ENCODE assay signal across 22 cellular contexts in the genomic region with DNA sequence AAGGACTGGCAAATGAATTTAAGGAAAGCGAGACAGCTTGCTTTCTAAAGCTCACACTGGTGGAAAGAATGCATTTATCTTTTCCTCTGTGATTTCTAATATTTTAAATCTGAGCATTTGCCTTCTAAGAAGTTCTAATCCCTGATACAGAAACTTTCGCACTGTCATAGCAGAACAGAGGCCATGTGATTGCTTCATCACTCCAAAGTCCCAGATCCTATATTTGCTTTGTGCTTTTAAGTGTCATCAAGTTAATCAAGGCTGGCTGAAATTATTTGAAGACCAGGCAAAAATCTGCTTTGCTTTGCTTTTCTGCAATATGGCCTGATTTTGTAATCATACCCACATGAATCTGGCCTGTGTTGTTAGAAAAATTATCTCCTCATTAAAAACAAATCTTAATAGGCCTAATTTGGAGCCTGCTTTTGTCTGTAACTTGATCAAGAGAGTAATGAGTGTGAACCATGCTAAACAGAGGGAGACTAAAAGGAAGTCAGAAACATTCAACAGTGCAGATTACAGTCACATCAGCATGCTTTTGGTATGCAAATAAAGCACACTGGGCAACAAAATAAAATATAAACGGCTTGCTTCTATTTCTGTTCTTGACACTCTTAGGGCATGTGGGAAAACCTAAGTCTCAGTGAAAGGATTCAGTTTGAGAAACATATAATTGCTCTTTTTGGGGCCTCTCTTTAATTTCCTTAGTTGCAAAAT.
DNase-seq lines count a peak whose midpoint lies in the region; ATAC-seq, FAIRE-seq and TF ChIP-seq lines count a peak whose summit lies in the region.
"Had no signal": no experiment of that assay in that cellular context is flagged by ENCODE, and none has a peak within 500 bp of the region (broad histone marks: within the 10 kb centered on the region; RNA-seq: fewer than 3 reads in every experiment).

No MANE protein-coding gene starts in this region.

- H4K91ac ChIP-seq in neuronal stem cell (ENCODE audit: low read depth, low read length, poor library complexity), result no peak overlapping the region

- H3K14ac ChIP-seq in neuronal stem cell (ENCODE audit: low read length), result no peak overlapping the region

- no peaks in the 10 kb centered on the region; the same call in 1 of the 2 replicates for H3K9me3 ChIP-seq in SK-N-SH
- H3K9me3 ChIP-seq in right lobe of liver, result no peaks in the 10 kb centered on the region
- H3K9me3 ChIP-seq in neuronal stem cell (replicated peaks in 1 of 2; ENCODE audit: control insufficient read depth in 2 of 2, insufficient read depth in 1 of 2, low read depth in 1 of 2, low read length in 2 of 2), result no peaks in the 10 kb centered on the region
- H3K9me3 ChIP-seq: BE2C had no signal

- no peak overlapping the region for H2BK15ac ChIP-seq in neuronal stem cell (ENCODE audit: low read length)

- no peak overlapping the region for H3K23ac ChIP-seq in neuronal stem cell (ENCODE audit: low read depth, low read length, poor library complexity)

- H3K18ac ChIP-seq in neuronal stem cell (ENCODE audit: low read length), result no peak overlapping the region

- no peak for DNase-seq in SK-N-SH
- DNase-seq in right lobe of liver, result no peak
- DNase-seq in neuronal stem cell (ENCODE audit: low spot score), result no peak
- no peak for DNase-seq in activated CD4-positive, alpha-beta T cell treated with anti-CD3 and anti-CD28 coated beads for 48 hours
- DNase-seq in stimulated activated CD4-positive, alpha-beta T cell treated with anti-CD3 and anti-CD28 coated beads, Interleukin-2, amount 100 ng/mL, for 24 hours, result no peak
- DNase-seq: 8988T; BE2C; CD8-positive, alpha-beta memory T cell; DND-41; HFFc6; KBM-7; NCI-H146; NCI-H2081; NCI-H510A; NCI-H774; PC-9 had no signal

- no peak overlapping the region for H3K9ac ChIP-seq in SK-N-SH
- no peak overlapping the region for H3K9ac ChIP-seq in neuronal stem cell (ENCODE audit: low read depth, low read length, poor library complexity)

- TF ChIP-seq RAD21 in SK-N-SH (IDR thresholded peaks at IDR 0.05; ENCODE audit: low read length), result no peak

- no peaks in the 10 kb centered on the region for H3K27me3 ChIP-seq in SK-N-SH (ENCODE audit: insufficient read depth)
- no peaks in the 10 kb centered on the region for H3K27me3 ChIP-seq in right lobe of liver
- no peaks in the 10 kb centered on the region for H3K27me3 ChIP-seq in neuronal stem cell (ENCODE audit: control insufficient read depth in 3 of 3, insufficient read depth in 3 of 3, low read depth in 1 of 3, low read length in 3 of 3)
- H3K27me3 ChIP-seq: BE2C had no signal

- H3K79me2 ChIP-seq in SK-N-SH (ENCODE audit: insufficient read depth), result no peaks in the 10 kb centered on the region

- H3K4me3 ChIP-seq in SK-N-SH (ENCODE audit: low read depth in 2 of 2, low read length in 1 of 2), result no peak overlapping the region
- H3K4me3 ChIP-seq in right lobe of liver, result no peak overlapping the region
- H3K4me3 ChIP-seq in neuronal stem cell (ENCODE audit: low read length in 2 of 2), result no peak overlapping the region
- H3K4me3 ChIP-seq: PC-9 had no signal

- TF ChIP-seq CTCF in SK-N-SH (IDR thresholded peaks at IDR 0.05) (no peak), right lobe of liver (IDR thresholded peaks at IDR 0.05) (no peak)

- POLR2A ChIA-PET in SK-N-SH (lab: Yijun Ruan, JAX), result no interaction called here

- H4K20me1 ChIP-seq in SK-N-SH (ENCODE audit: insufficient read depth), result no peaks in the 10 kb centered on the region

- TF ChIP-seq EP300 in SK-N-SH (IDR thresholded peaks at IDR 0.05; ENCODE audit: borderline replicate concordance in 1 of 2, low read depth in 1 of 2, low read length in 1 of 2), result no peak

- H4K8ac ChIP-seq in neuronal stem cell (ENCODE audit: low read depth, low read length), result no peak overlapping the region

- no peak overlapping the region for H2BK12ac ChIP-seq in neuronal stem cell (ENCODE audit: low read length)

- peak; percentile 93 for FAIRE-seq in endometrium (lab: Jason Lieb, UNC)
- FAIRE-seq: D721Med, G401.6, H54 had no signal

- WGBS in SK-N-SH (ENCODE audit: low lambda C conversion rate), result 76% methylated on average over 3 of the region's 3 CpGs
- 30% methylated on average over 3 of the region's 3 CpGs for WGBS in right lobe of liver (ENCODE audit: insufficient coverage, low coverage, low lambda C conversion rate, missing lambda C conversion rate)
- no CpG with 5 or more reads among the region's 3 CpGs for WGBS in neuronal stem cell (ENCODE audit: extremely low coverage in 2 of 2, insufficient read length in 2 of 2, insufficient replicate concordance in 1 of 2), 2 donors

- H2BK120ac ChIP-seq in neuronal stem cell (ENCODE audit: low read depth, low read length), result no peak overlapping the region

- H3K27ac ChIP-seq in SK-N-SH (ENCODE audit: low read depth in 2 of 2, low read length in 1 of 2) (peak overlapping the region in 1 of 2 experiments; percentile 69; a peak in 2 of 4 replicates), right lobe of liver (no peak overlapping the region), neuronal stem cell (replicated peaks; ENCODE audit: low read length) (no peak overlapping the region)
- H3K27ac ChIP-seq: PC-9 had no signal

- ATAC-seq in SK-N-SH treated with all-trans-retinoic acid at 6 μM for 48 hours (no peak), right lobe of liver (peak; percentile 59 to 88 (median 80)), GM19395 (IDR thresholded peaks at IDR 0.05; ENCODE audit: unreplicated experiment) (no peak)

- no peak overlapping the region for H3K4ac ChIP-seq in neuronal stem cell (ENCODE audit: low read length)

- H2AFZ ChIP-seq in SK-N-SH (ENCODE audit: low read depth) (peak overlapping the region; percentile 24; the same call in 1 of the 2 replicates), neuronal stem cell (ENCODE audit: low read length) (peak overlapping the region; percentile 8)
- H2AFZ ChIP-seq: PC-9 had no signal

- TF ChIP-seq POLR2A in right lobe of liver (IDR thresholded peaks at IDR 0.05), result no peak

- no peaks in the 10 kb centered on the region for H3K36me3 ChIP-seq in SK-N-SH (replicated peaks in 1 of 2; ENCODE audit: control insufficient read depth in 1 of 2, insufficient read depth in 2 of 2, low read length in 1 of 2)
- H3K36me3 ChIP-seq in right lobe of liver, result no peaks in the 10 kb centered on the region
- H3K36me3 ChIP-seq in neuronal stem cell (replicated peaks in 1 of 2; ENCODE audit: control insufficient read depth in 2 of 2, insufficient read depth in 2 of 2, low read length in 2 of 2), result no peaks in the 10 kb centered on the region
- H3K36me3 ChIP-seq: BE2C had no signal

- H3K4me2 ChIP-seq in SK-N-SH, result no peak overlapping the region
- H3K4me2 ChIP-seq in neuronal stem cell (ENCODE audit: insufficient read depth, low read length, poor library complexity, severe bottlenecking), result no peak overlapping the region
- H3K4me2 ChIP-seq: PC-9 had no signal

- peaks cover 8% of the 10 kb centered on the region for H3F3A ChIP-seq in SK-N-SH (replicated peaks; ENCODE audit: insufficient read depth)

- no peaks in the 10 kb centered on the region for H3K79me1 ChIP-seq in neuronal stem cell (ENCODE audit: low read depth, low read length)

- H2AK5ac ChIP-seq in neuronal stem cell (ENCODE audit: low read depth, low read length), result no peak overlapping the region

- H3K9me2 ChIP-seq in SK-N-SH, result no peaks in the 10 kb centered on the region

- CTCF ChIA-PET in SK-N-SH (lab: Yijun Ruan, JAX), result interaction anchor here (0.9 kb wide), 1 partner anchor 9 kb away, joined by 3 read pairs; no protein-coding TSS in a partner anchor

- no peak overlapping the region for H2BK5ac ChIP-seq in neuronal stem cell (ENCODE audit: low read length)

- intact Hi-C loops in right lobe of liver (cut with DNase I), result no loop called here

- H3K4me1 ChIP-seq in SK-N-SH (ENCODE audit: control insufficient read depth in 1 of 2, insufficient read depth in 2 of 2, low read depth in 1 of 2, low read length in 1 of 2), result peaks cover 0 to 3% of the 10 kb centered on the region in 2 experiments; a peak in 2 of 4 replicates
- H3K4me1 ChIP-seq in right lobe of liver, result peaks cover 0 to 26% (median 5%) of the 10 kb centered on the region in 4 donors
- peaks cover 3 to 13% of the 10 kb centered on the region in 2 donors for H3K4me1 ChIP-seq in neuronal stem cell (ENCODE audit: control insufficient read depth in 2 of 2, insufficient read depth in 1 of 2, low read depth in 1 of 2, low read length in 2 of 2)
- H3K4me1 ChIP-seq: BE2C had no signal

TF ChIP-seq in SK-N-SH, 30 proteins besides CTCF, POLR2A, EP300 and RAD21:
- no peak for TF ChIP-seq NFIC (IDR thresholded peaks at IDR 0.05; ENCODE audit: borderline replicate concordance)
- TF ChIP-seq MEF2A (IDR thresholded peaks at IDR 0.05; ENCODE audit: borderline replicate concordance, low read depth), result no peak
- no peak for TF ChIP-seq MXI1 (IDR thresholded peaks at IDR 0.05; ENCODE audit: low read depth, low read length)
- TF ChIP-seq GABPA (IDR thresholded peaks at IDR 0.05; ENCODE audit: low read depth), result no peak
- no peak for TF ChIP-seq TCF12 (IDR thresholded peaks at IDR 0.05)

TF ChIP-seq in SK-N-SH treated with all-trans-retinoic acid at 6 μM for 48 hours, 23 proteins besides CTCF, POLR2A, EP300 and RAD21 (continues in another document):
- TF ChIP-seq ISL1 (CRISPR knock-in tag; IDR thresholded peaks at IDR 0.05), result no peak
- TF ChIP-seq, protein P1, sequence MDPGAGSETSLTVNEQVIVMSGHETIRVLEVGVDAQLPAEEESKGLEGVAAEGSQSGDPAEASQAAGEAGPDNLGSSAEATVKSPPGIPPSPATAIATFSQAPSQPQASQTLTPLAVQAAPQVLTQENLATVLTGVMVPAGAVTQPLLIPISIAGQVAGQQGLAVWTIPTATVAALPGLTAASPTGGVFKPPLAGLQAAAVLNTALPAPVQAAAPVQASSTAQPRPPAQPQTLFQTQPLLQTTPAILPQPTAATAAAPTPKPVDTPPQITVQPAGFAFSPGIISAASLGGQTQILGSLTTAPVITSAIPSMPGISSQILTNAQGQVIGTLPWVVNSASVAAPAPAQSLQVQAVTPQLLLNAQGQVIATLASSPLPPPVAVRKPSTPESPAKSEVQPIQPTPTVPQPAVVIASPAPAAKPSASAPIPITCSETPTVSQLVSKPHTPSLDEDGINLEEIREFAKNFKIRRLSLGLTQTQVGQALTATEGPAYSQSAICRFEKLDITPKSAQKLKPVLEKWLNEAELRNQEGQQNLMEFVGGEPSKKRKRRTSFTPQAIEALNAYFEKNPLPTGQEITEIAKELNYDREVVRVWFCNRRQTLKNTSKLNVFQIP (CRISPR knock-in tag; IDR thresholded peaks at IDR 0.05; ENCODE audit: borderline replicate concordance, low read depth), result no peak
- TF ChIP-seq, protein P2, sequence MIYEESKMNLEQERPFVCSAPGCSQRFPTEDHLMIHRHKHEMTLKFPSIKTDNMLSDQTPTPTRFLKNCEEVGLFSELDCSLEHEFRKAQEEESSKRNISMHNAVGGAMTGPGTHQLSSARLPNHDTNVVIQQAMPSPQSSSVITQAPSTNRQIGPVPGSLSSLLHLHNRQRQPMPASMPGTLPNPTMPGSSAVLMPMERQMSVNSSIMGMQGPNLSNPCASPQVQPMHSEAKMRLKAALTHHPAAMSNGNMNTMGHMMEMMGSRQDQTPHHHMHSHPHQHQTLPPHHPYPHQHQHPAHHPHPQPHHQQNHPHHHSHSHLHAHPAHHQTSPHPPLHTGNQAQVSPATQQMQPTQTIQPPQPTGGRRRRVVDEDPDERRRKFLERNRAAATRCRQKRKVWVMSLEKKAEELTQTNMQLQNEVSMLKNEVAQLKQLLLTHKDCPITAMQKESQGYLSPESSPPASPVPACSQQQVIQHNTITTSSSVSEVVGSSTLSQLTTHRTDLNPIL (CRISPR knock-in tag; IDR thresholded peaks at IDR 0.05; ENCODE audit: low read depth), result no peak
- no peak for TF ChIP-seq ZFP30 (CRISPR knock-in tag; IDR thresholded peaks at IDR 0.05)

Comparison
In these comparisons a context has a peak if more than half of its experiments do, and no peak if none do; other contexts are left out.
1. ATAC-seq: peak in right lobe of liver (4 of 4); none in SK-N-SH treated with all-trans-retinoic acid at 6 μM for 48 hours (single experiment) and GM19395 (single experiment).